ENCODE assay signal across 29 cellular contexts in the genomic region with DNA sequence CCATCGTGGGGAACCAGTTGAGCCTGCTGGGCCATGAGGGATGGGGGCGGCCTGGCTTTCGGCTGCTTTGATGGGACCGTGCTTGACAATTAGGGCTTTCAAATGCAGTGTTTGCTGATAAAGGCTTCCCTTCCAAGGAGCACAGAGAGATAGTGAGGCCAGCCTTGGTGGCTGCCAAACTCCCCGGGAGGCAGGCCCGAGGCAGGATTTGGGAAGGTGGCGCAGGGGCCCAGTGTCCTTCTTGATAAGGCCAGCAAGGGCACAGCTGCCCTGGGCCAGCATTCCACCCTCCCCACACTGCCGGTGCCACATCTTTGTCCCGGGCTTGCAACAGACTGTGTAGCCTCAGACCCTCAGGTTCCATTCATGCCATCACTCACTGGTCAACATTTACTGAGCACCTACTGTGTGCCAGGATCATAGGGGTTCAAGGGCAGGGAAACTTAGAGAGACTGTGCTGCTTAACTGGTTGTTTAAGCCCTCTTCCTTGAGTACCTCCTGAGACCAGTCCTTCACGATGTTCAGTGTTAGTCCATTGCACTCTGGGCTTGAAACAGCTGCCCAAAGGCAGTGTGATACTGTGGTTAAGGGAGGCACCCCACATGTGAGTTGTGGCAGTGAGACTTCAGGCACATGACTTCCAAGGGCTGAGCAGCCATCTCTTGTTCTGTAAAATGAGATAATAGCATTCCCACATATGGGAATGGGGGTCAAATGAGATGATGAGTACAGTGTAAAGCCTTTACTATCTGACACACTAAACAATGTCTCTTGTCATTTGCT.
DNase-seq lines count a peak whose midpoint lies in the region; ATAC-seq and TF ChIP-seq lines count a peak whose summit lies in the region.
"Had no signal": no experiment of that assay in that cellular context is flagged by ENCODE, and none has a peak within 500 bp of the region (broad histone marks: within the 10 kb centered on the region; RNA-seq: fewer than 3 reads in every experiment).

No MANE protein-coding gene starts in this region.

- POLR2A ChIA-PET in SK-N-SH (lab: Yijun Ruan, JAX) = no interaction called here

- CTCF ChIA-PET in SK-N-SH (lab: Yijun Ruan, JAX) = interaction anchor here (0.6 to 2.3 kb wide), 6 partner anchors 12 to 450 kb away, joined by 3 to 17 read pairs (median 6); no protein-coding TSS in a partner anchor

- no peak overlapping the region for H3K4me3 Mint-ChIP-seq in mesothelial cell of epicardium
- H3K4me3 Mint-ChIP-seq: activated CD8-positive, alpha-beta memory T cell treated with anti-CD3 and anti-CD28 coated beads, Interleukin-2, amount 10 ng/mL, durations not matched to agents 7 days and 5 days; activated naive CD4-positive, alpha-beta T cell treated with anti-CD3 and anti-CD28 coated beads, Interleukin-2, amount 10 ng/mL, durations not matched to agents 7 days and 5 days; stimulated activated memory B cell treated with anti-CD40 and anti-IgM and Interleukin-4, amounts not matched to agents 10 μg/mL and 1 μg/mL and 100 μg/mL, for 72 hours had no signal

- TF ChIP-seq CTCF in cardiac muscle cell (IDR thresholded peaks at IDR 0.05; ENCODE audit: low read depth, low read length) (no peak), mesothelial cell of epicardium (IDR thresholded peaks at IDR 0.05; ENCODE audit: unreplicated experiment) (no peak), SK-N-SH (IDR thresholded peaks at IDR 0.05) (no peak), esophagus muscularis mucosa (IDR thresholded peaks at IDR 0.05) (no peak), ascending aorta (IDR thresholded peaks at IDR 0.05) (no peak)

- H3K27ac ChIP-seq in angular gyrus (ENCODE audit: low read depth, low read length) (peak overlapping the region; percentile 42), cardiac muscle cell (peak overlapping the region; percentile 0), temporal lobe (ENCODE audit: low read depth, low read length) (peak overlapping the region; percentile 66), SK-N-SH (ENCODE audit: low read depth in 2 of 2, low read length in 1 of 2) (no peak overlapping the region), esophagus muscularis mucosa (replicated peaks in 1 of 4) (no peak overlapping the region), ascending aorta (no peak overlapping the region)
- H3K27ac ChIP-seq: C4-2B, neutrophil, sigmoid colon, SK-N-MC, WERI-Rb-1 had no signal

- no peaks in the 10 kb centered on the region for H3K79me2 ChIP-seq in SK-N-SH (ENCODE audit: insufficient read depth)

- TF ChIP-seq RAD21 in SK-N-SH (IDR thresholded peaks at IDR 0.05; ENCODE audit: low read length) = no peak

- peaks cover 47% of the 10 kb centered on the region for H3K4me1 Mint-ChIP-seq in mesothelial cell of epicardium
- H3K4me1 Mint-ChIP-seq: activated CD8-positive, alpha-beta memory T cell treated with anti-CD3 and anti-CD28 coated beads, Interleukin-2, amount 10 ng/mL, durations not matched to agents 7 days and 5 days; activated naive CD4-positive, alpha-beta T cell treated with anti-CD3 and anti-CD28 coated beads, Interleukin-2, amount 10 ng/mL, durations not matched to agents 7 days and 5 days had no signal

- no peaks in the 10 kb centered on the region for H3K9me2 ChIP-seq in SK-N-SH

- no peak overlapping the region for H2AFZ ChIP-seq in SK-N-SH (ENCODE audit: low read depth)

- 81% methylated on average over 8 of the region's 10 CpGs for WGBS in SK-N-SH (ENCODE audit: low lambda C conversion rate)
- WGBS in esophagus muscularis mucosa = 89% methylated on average over 9 of the region's 10 CpGs

- no peaks in the 10 kb centered on the region for H4K20me1 ChIP-seq in SK-N-SH (ENCODE audit: insufficient read depth)

- TF ChIP-seq POLR2A in esophagus muscularis mucosa (IDR thresholded peaks at IDR 0.05; ENCODE audit: low read depth) = no peak

- DNase-seq in cardiac muscle cell (ENCODE audit: low read depth in 1 of 2, low spot score in 1 of 2) (peak in 1 of 2 donors; percentile 34), mesothelial cell of epicardium (ENCODE audit: low spot score in 2 of 2, unreplicated experiment in 2 of 2) (no peak), SK-N-SH (no peak), esophagus muscularis mucosa (ENCODE audit: extremely low spot score) (no peak), ascending aorta (ENCODE audit: low spot score in 2 of 2) (no peak)
- DNase-seq: activated CD4-positive, alpha-beta T cell treated with anti-CD3 and anti-CD28 coated beads, Interleukin-2, amount 50 U/mL, for 1 hour; activated CD8-positive, alpha-beta memory T cell treated with anti-CD3 and anti-CD28 coated beads, Interleukin-2, amount 10 ng/mL, durations not matched to agents 7 days and 5 days; activated naive CD4-positive, alpha-beta T cell treated with anti-CD3 and anti-CD28 coated beads, Interleukin-2, amount 10 ng/mL, durations not matched to agents 7 days and 5 days; amygdala; dermis blood vessel endothelial cell; DMS79 treated with DMSO at 0.1 percent for 48 hours; KG1; NCI-H1417 treated with DMSO at 0.1 percent for 48 hours; NCI-H2081; NCI-H345; NCI-H774; RPMI8226; sigmoid colon; stimulated activated CD4-positive, alpha-beta T cell treated with anti-CD3 and anti-CD28 coated beads, Interleukin-4, amount 100 ng/mL, for 4 hours; T-helper 2 cell; WERI-Rb-1 had no signal

- peak overlapping the region; percentile 41 for H3K27ac Mint-ChIP-seq in mesothelial cell of epicardium
- H3K27ac Mint-ChIP-seq: activated CD8-positive, alpha-beta memory T cell treated with anti-CD3 and anti-CD28 coated beads, Interleukin-2, amount 10 ng/mL, durations not matched to agents 7 days and 5 days; activated naive CD4-positive, alpha-beta T cell treated with anti-CD3 and anti-CD28 coated beads, Interleukin-2, amount 10 ng/mL, durations not matched to agents 7 days and 5 days; progenitor cell of endocrine pancreas; stimulated activated memory B cell treated with anti-CD40 and anti-IgM and Interleukin-4, amounts not matched to agents 10 μg/mL and 1 μg/mL and 100 μg/mL, for 72 hours had no signal

- no peak overlapping the region for H3K9ac ChIP-seq in SK-N-SH

- no peaks in the 10 kb centered on the region for H3K36me3 Mint-ChIP-seq in mesothelial cell of epicardium
- H3K36me3 Mint-ChIP-seq: activated CD8-positive, alpha-beta memory T cell treated with anti-CD3 and anti-CD28 coated beads, Interleukin-2, amount 10 ng/mL, durations not matched to agents 7 days and 5 days; activated naive CD4-positive, alpha-beta T cell treated with anti-CD3 and anti-CD28 coated beads, Interleukin-2, amount 10 ng/mL, durations not matched to agents 7 days and 5 days; stimulated activated memory B cell treated with anti-CD40 and anti-IgM and Interleukin-4, amounts not matched to agents 10 μg/mL and 1 μg/mL and 100 μg/mL, for 72 hours had no signal

- no peaks in the 10 kb centered on the region for H3K27me3 ChIP-seq in cardiac muscle cell
- no peaks in the 10 kb centered on the region for H3K27me3 ChIP-seq in SK-N-SH (ENCODE audit: insufficient read depth)
- H3K27me3 ChIP-seq in esophagus muscularis mucosa = peaks cover 0 to 7% (median 0%) of the 10 kb centered on the region in 4 donors
- H3K27me3 ChIP-seq in ascending aorta = no peaks in the 10 kb centered on the region
- H3K27me3 ChIP-seq: neutrophil, sigmoid colon had no signal

- no peaks in the 10 kb centered on the region for H3K9me3 Mint-ChIP-seq in mesothelial cell of epicardium
- H3K9me3 Mint-ChIP-seq: activated naive CD4-positive, alpha-beta T cell treated with anti-CD3 and anti-CD28 coated beads, Interleukin-2, amount 10 ng/mL, durations not matched to agents 7 days and 5 days; stimulated activated memory B cell treated with anti-CD40 and anti-IgM and Interleukin-4, amounts not matched to agents 10 μg/mL and 1 μg/mL and 100 μg/mL, for 72 hours had no signal

- H3K27me3 Mint-ChIP-seq in mesothelial cell of epicardium (ENCODE audit: low read depth) = peaks cover 1% of the 10 kb centered on the region
- H3K27me3 Mint-ChIP-seq: activated CD8-positive, alpha-beta memory T cell treated with anti-CD3 and anti-CD28 coated beads, Interleukin-2, amount 10 ng/mL, durations not matched to agents 7 days and 5 days; activated naive CD4-positive, alpha-beta T cell treated with anti-CD3 and anti-CD28 coated beads, Interleukin-2, amount 10 ng/mL, durations not matched to agents 7 days and 5 days had no signal

- H3K4me3 ChIP-seq in cardiac muscle cell = no peak overlapping the region
- H3K4me3 ChIP-seq in SK-N-SH (ENCODE audit: low read depth in 2 of 2, low read length in 1 of 2) = no peak overlapping the region
- H3K4me3 ChIP-seq in esophagus muscularis mucosa = no peak overlapping the region
- no peak overlapping the region for H3K4me3 ChIP-seq in ascending aorta
- H3K4me3 ChIP-seq: sigmoid colon, SK-N-MC had no signal

- no peaks in the 10 kb centered on the region for H3K36me3 ChIP-seq in cardiac muscle cell
- no peaks in the 10 kb centered on the region for H3K36me3 ChIP-seq in SK-N-SH (replicated peaks in 1 of 2; ENCODE audit: control insufficient read depth in 1 of 2, insufficient read depth in 2 of 2, low read length in 1 of 2)
- H3K36me3 ChIP-seq in esophagus muscularis mucosa = no peaks in the 10 kb centered on the region
- no peaks in the 10 kb centered on the region for H3K36me3 ChIP-seq in ascending aorta
- H3K36me3 ChIP-seq: neutrophil, sigmoid colon, WERI-Rb-1 had no signal

- intact Hi-C loops in esophagus muscularis mucosa (cut with DNase I) (no loop called here), ascending aorta (cut with DNase I) (no loop called here)

- H3F3A ChIP-seq in SK-N-SH (replicated peaks; ENCODE audit: insufficient read depth) = no peaks in the 10 kb centered on the region

- no peak for ATAC-seq in GM21576 (IDR thresholded peaks at IDR 0.05; ENCODE audit: unreplicated experiment)
- ATAC-seq: activated CD8-positive, alpha-beta memory T cell treated with anti-CD3 and anti-CD28 coated beads, Interleukin-2, amount 10 ng/mL, durations not matched to agents 7 days and 5 days; stimulated activated memory B cell treated with anti-CD40 and anti-IgM and Interleukin-4, amounts not matched to agents 10 μg/mL and 1 μg/mL and 100 μg/mL, for 72 hours had no signal

- no peak for TF ChIP-seq EP300 in SK-N-SH (IDR thresholded peaks at IDR 0.05; ENCODE audit: borderline replicate concordance in 1 of 2, low read depth in 1 of 2, low read length in 1 of 2)
- no peak for TF ChIP-seq EP300 in esophagus muscularis mucosa (IDR thresholded peaks at IDR 0.05)

- peaks cover 21% of the 10 kb centered on the region for H3K4me1 ChIP-seq in cardiac muscle cell (ENCODE audit: low read depth)
- peaks cover 0 to 11% of the 10 kb centered on the region in 2 experiments; a peak in 1 of 4 replicates for H3K4me1 ChIP-seq in SK-N-SH (ENCODE audit: control insufficient read depth in 1 of 2, insufficient read depth in 2 of 2, low read depth in 1 of 2, low read length in 1 of 2)
- H3K4me1 ChIP-seq in esophagus muscularis mucosa = no peaks in the 10 kb centered on the region
- no peaks in the 10 kb centered on the region for H3K4me1 ChIP-seq in ascending aorta
- H3K4me1 ChIP-seq: sigmoid colon had no signal

- no peaks in the 10 kb centered on the region for H3K9me3 ChIP-seq in cardiac muscle cell (ENCODE audit: low read depth)
- no peaks in the 10 kb centered on the region for H3K9me3 ChIP-seq in SK-N-SH
- H3K9me3 ChIP-seq in esophagus muscularis mucosa = no peaks in the 10 kb centered on the region
- no peaks in the 10 kb centered on the region for H3K9me3 ChIP-seq in ascending aorta
- H3K9me3 ChIP-seq: neutrophil, sigmoid colon had no signal

- no peak overlapping the region for H3K4me2 ChIP-seq in SK-N-SH

Comparison
In these comparisons a context has a peak if more than half of its experiments do, and no peak if none do; other contexts are left out.
1. H3K27ac ChIP-seq: peak in angular gyrus (single experiment), cardiac muscle cell (single experiment) and temporal lobe (single experiment); none in SK-N-SH (0 of 2), esophagus muscularis mucosa (0 of 4) and ascending aorta (0 of 2).